Comparison of ENCODE assay signal across 1 cellular context in the genomic region with DNA sequence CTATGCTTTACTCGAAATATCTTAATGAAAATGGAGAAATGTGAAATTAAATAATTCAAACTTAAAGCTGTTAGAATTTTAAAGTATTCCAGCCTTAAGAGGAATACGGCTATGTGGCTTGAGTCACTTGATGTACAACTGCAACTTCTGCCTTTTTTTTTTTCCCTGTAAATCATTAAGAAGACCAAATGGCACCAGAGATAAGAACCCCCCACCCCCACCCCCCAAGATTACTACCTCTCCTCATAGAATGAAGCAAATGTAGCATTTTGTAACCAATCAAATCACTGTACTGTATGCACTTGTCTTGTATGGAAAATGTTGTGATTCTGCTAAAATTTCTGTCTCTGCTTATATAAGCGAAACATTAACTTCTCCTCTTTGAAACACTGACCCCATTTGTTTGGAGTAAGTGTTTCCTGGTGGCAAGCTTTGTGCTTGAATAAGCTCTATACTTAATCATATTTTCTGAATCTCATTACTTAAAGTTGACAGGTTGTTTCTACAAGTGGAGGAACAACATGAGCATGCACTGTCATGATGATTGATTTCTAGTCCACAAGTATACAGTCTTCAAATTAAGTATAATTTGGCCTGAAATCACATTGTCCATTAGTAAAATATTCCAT.
TF ChIP-seq lines count a peak whose summit lies in the region.

No MANE protein-coding gene starts in this region.

TF ChIP-seq in K562, 482 proteins besides CTCF, POLR2A, EP300 and RAD21 (continued from another document and continues in another):
- TF ChIP-seq ESRRB (CRISPR knock-in tag; IDR thresholded peaks at IDR 0.05; ENCODE audit: borderline replicate concordance), result no peak
- TF ChIP-seq BRD9 (IDR thresholded peaks at IDR 0.05; ENCODE audit: low read depth, partially characterized antibody), result no peak
- no peak for TF ChIP-seq ZNF76 (CRISPR knock-in tag; IDR thresholded peaks at IDR 0.05; ENCODE audit: borderline replicate concordance)
- TF ChIP-seq ETV1 (tag; conservative IDR thresholded peaks at IDR 0.05; ENCODE audit: low read depth), result no peak; the same call in 1 of the 2 replicates
- no peak for TF ChIP-seq ZNF551 (CRISPR knock-in tag; IDR thresholded peaks at IDR 0.05)
- TF ChIP-seq MTA1 (IDR thresholded peaks at IDR 0.05; ENCODE audit: borderline replicate concordance), result peak; percentile 31; the same call in 1 of the 2 replicates
- no peak for TF ChIP-seq E2F3 (CRISPR knock-in tag; IDR thresholded peaks at IDR 0.05)
- no peak for TF ChIP-seq ILF3 (IDR thresholded peaks at IDR 0.05; ENCODE audit: borderline replicate concordance)
- TF ChIP-seq OTX1 (CRISPR knock-in tag; IDR thresholded peaks at IDR 0.05), result no peak
- TF ChIP-seq, protein P1, sequence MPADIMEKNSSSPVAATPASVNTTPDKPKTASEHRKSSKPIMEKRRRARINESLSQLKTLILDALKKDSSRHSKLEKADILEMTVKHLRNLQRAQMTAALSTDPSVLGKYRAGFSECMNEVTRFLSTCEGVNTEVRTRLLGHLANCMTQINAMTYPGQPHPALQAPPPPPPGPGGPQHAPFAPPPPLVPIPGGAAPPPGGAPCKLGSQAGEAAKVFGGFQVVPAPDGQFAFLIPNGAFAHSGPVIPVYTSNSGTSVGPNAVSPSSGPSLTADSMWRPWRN (IDR thresholded peaks at IDR 0.05; ENCODE audit: low read depth), result no peak
- no peak for TF ChIP-seq PPARD (CRISPR knock-in tag; IDR thresholded peaks at IDR 0.05)
- no peak for TF ChIP-seq ZNF140 (CRISPR knock-in tag; IDR thresholded peaks at IDR 0.05)
- TF ChIP-seq, protein P2, sequence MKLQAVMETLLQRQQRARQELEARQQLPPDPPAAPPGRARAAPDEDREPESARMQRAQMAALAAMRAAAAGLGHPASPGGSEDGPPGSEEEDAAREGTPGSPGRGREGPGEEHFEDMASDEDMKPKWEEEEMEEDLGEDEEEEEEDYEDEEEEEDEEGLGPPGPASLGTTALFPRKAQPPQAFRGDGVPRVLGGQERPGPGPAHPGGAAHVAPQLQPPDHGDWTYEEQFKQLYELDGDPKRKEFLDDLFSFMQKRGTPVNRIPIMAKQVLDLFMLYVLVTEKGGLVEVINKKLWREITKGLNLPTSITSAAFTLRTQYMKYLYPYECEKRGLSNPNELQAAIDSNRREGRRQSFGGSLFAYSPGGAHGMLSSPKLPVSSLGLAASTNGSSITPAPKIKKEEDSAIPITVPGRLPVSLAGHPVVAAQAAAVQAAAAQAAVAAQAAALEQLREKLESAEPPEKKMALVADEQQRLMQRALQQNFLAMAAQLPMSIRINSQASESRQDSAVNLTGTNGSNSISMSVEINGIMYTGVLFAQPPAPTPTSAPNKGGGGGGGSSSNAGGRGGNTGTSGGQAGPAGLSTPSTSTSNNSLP (IDR thresholded peaks at IDR 0.05; ENCODE audit: borderline replicate concordance, low read depth, low read length), result peak; percentile 45; the same call in 1 of the 2 replicates
- TF ChIP-seq FOSL1 (tag; conservative IDR thresholded peaks at IDR 0.05), result 0 out of 2 replicates have a peak, but pooled peaks have one; percentile 27
- TF ChIP-seq NBN (IDR thresholded peaks at IDR 0.05; ENCODE audit: low read depth), result no peak; the same call in 1 of the 2 replicates
- no peak for TF ChIP-seq PTTG1 (tag; IDR thresholded peaks at IDR 0.05; ENCODE audit: low read depth)
- no peak for TF ChIP-seq ATF7 (IDR thresholded peaks at IDR 0.05)
- TF ChIP-seq NR2C2 (CRISPR knock-in tag; IDR thresholded peaks at IDR 0.05), result no peak
- no peak for TF ChIP-seq NR2C2 (tag; IDR thresholded peaks at IDR 0.05)
- TF ChIP-seq KDM5B (IDR thresholded peaks at IDR 0.05; ENCODE audit: insufficient replicate concordance, low read depth, low read length), result no peak
- TF ChIP-seq SNRNP70 (optimal IDR thresholded peaks at IDR 0.05; ENCODE audit: low read depth, low read length), result no peak
- TF ChIP-seq EZH2 (IDR thresholded peaks at IDR 0.05; ENCODE audit: borderline replicate concordance, low read depth, low read length), result no peak
- TF ChIP-seq HDAC1 (IDR thresholded peaks at IDR 0.05), result no peak
- no peak for TF ChIP-seq ZNF217 (CRISPR knock-in tag; IDR thresholded peaks at IDR 0.05)
- no peak for TF ChIP-seq ZNF146 (CRISPR knock-in tag; IDR thresholded peaks at IDR 0.05; ENCODE audit: unreplicated experiment)
- peak in 1 of 2 experiments; percentile 68; a peak in 2 of 4 replicates for TF ChIP-seq RCOR1 (IDR thresholded peaks at IDR 0.05; ENCODE audit: borderline replicate concordance in 1 of 2, low read depth in 2 of 2, low read length in 2 of 2)
- TF ChIP-seq STAT5A (IDR thresholded peaks at IDR 0.05; ENCODE audit: borderline replicate concordance, low read length), result peak; percentile 27; the same call in 1 of the 2 replicates
- no peak for TF ChIP-seq ZNF174 (CRISPR knock-in tag; IDR thresholded peaks at IDR 0.05)
- TF ChIP-seq ZNF121 (CRISPR knock-in tag; conservative IDR thresholded peaks at IDR 0.05), result no peak
- TF ChIP-seq ZSCAN29 (IDR thresholded peaks at IDR 0.05), result no peak
- no peak for TF ChIP-seq PRPF4 (IDR thresholded peaks at IDR 0.05; ENCODE audit: insufficient read depth, low read depth, low read length, poor library complexity, severe bottlenecking)
- TF ChIP-seq ZNF316 (IDR thresholded peaks at IDR 0.05), result peak; percentile 14; the same call in 1 of the 2 replicates
- TF ChIP-seq SAFB (IDR thresholded peaks at IDR 0.05; ENCODE audit: borderline replicate concordance, low read depth, low read length), result no peak
- TF ChIP-seq U2AF2 (optimal IDR thresholded peaks at IDR 0.05; ENCODE audit: low read depth, low read length), result no peak
- TF ChIP-seq NFXL1 (CRISPR knock-in tag; IDR thresholded peaks at IDR 0.05), result no peak
- no peak for TF ChIP-seq ZNF696 (CRISPR knock-in tag; conservative IDR thresholded peaks at IDR 0.05)
- TF ChIP-seq RFX7 (CRISPR knock-in tag; IDR thresholded peaks at IDR 0.05), result no peak
- TF ChIP-seq, protein P3, sequence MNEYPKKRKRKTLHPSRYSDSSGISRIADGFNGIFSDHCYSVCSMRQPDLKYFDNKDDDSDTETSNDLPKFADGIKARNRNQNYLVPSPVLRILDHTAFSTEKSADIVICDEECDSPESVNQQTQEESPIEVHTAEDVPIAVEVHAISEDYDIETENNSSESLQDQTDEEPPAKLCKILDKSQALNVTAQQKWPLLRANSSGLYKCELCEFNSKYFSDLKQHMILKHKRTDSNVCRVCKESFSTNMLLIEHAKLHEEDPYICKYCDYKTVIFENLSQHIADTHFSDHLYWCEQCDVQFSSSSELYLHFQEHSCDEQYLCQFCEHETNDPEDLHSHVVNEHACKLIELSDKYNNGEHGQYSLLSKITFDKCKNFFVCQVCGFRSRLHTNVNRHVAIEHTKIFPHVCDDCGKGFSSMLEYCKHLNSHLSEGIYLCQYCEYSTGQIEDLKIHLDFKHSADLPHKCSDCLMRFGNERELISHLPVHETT (CRISPR knock-in tag; conservative IDR thresholded peaks at IDR 0.05 in 1 of 2, IDR thresholded peaks at IDR 0.05 in 1 of 2), result no peak
- TF ChIP-seq NELFE (IDR thresholded peaks at IDR 0.05; ENCODE audit: insufficient read depth, insufficient read length), result no peak
- TF ChIP-seq KDM1A (IDR thresholded peaks at IDR 0.05), result peak in 1 of 2 experiments; percentile 41; a peak in 1 of 4 replicates
- TF ChIP-seq, protein P4, sequence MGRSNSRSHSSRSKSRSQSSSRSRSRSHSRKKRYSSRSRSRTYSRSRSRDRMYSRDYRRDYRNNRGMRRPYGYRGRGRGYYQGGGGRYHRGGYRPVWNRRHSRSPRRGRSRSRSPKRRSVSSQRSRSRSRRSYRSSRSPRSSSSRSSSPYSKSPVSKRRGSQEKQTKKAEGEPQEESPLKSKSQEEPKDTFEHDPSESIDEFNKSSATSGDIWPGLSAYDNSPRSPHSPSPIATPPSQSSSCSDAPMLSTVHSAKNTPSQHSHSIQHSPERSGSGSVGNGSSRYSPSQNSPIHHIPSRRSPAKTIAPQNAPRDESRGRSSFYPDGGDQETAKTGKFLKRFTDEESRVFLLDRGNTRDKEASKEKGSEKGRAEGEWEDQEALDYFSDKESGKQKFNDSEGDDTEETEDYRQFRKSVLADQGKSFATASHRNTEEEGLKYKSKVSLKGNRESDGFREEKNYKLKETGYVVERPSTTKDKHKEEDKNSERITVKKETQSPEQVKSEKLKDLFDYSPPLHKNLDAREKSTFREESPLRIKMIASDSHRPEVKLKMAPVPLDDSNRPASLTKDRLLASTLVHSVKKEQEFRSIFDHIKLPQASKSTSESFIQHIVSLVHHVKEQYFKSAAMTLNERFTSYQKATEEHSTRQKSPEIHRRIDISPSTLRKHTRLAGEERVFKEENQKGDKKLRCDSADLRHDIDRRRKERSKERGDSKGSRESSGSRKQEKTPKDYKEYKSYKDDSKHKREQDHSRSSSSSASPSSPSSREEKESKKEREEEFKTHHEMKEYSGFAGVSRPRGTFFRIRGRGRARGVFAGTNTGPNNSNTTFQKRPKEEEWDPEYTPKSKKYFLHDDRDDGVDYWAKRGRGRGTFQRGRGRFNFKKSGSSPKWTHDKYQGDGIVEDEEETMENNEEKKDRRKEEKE (IDR thresholded peaks at IDR 0.05; ENCODE audit: borderline replicate concordance in 1 of 2, control insufficient read depth in 1 of 2, low read depth in 2 of 2, low read length in 1 of 2), result no peak
- TF ChIP-seq ZNF668 (CRISPR knock-in tag; IDR thresholded peaks at IDR 0.05), result peak; percentile 43; the same call in 1 of the 2 replicates
- no peak for TF ChIP-seq RFX5 (IDR thresholded peaks at IDR 0.05; ENCODE audit: low read depth, low read length)
- TF ChIP-seq, protein P5, sequence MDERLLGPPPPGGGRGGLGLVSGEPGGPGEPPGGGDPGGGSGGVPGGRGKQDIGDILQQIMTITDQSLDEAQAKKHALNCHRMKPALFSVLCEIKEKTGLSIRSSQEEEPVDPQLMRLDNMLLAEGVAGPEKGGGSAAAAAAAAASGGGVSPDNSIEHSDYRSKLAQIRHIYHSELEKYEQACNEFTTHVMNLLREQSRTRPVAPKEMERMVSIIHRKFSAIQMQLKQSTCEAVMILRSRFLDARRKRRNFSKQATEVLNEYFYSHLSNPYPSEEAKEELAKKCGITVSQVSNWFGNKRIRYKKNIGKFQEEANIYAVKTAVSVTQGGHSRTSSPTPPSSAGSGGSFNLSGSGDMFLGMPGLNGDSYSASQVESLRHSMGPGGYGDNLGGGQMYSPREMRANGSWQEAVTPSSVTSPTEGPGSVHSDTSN (CRISPR knock-in tag; IDR thresholded peaks at IDR 0.05; ENCODE audit: low read depth), result peak; percentile 63
- TF ChIP-seq, protein P5 (tag; conservative IDR thresholded peaks at IDR 0.05; ENCODE audit: low read depth), result peak; percentile 97
- TF ChIP-seq NFATC3 (IDR thresholded peaks at IDR 0.05), result no peak
- peak; percentile 96 for TF ChIP-seq ZNF384 (IDR thresholded peaks at IDR 0.05; ENCODE audit: low read depth, low read length)
- TF ChIP-seq ZNF282 (CRISPR knock-in tag; IDR thresholded peaks at IDR 0.05), result no peak
- no peak for TF ChIP-seq ZNF408 (CRISPR knock-in tag; IDR thresholded peaks at IDR 0.05; ENCODE audit: low read depth)
- TF ChIP-seq TOE1 (IDR thresholded peaks at IDR 0.05; ENCODE audit: borderline replicate concordance), result no peak
- no peak for TF ChIP-seq TOE1 (CRISPR knock-in tag; IDR thresholded peaks at IDR 0.05; ENCODE audit: borderline replicate concordance, low read depth)
- no peak for TF ChIP-seq XRCC4 (IDR thresholded peaks at IDR 0.05; ENCODE audit: extremely low read depth, insufficient read depth, insufficient read length)
- TF ChIP-seq CHD4 (IDR thresholded peaks at IDR 0.05; ENCODE audit: insufficient read depth, insufficient replicate concordance, low read depth, low read length, poor library complexity, severe bottlenecking), result no peak
- no peak for TF ChIP-seq ZNF197 (CRISPR knock-in tag; IDR thresholded peaks at IDR 0.05; ENCODE audit: low read depth)
- TF ChIP-seq SOX6 (IDR thresholded peaks at IDR 0.05), result peak; percentile 59; the same call in 1 of the 2 replicates
- TF ChIP-seq ZNF212 (CRISPR knock-in tag; IDR thresholded peaks at IDR 0.05), result no peak
- no peak for TF ChIP-seq GABPB1 (CRISPR knock-in tag; IDR thresholded peaks at IDR 0.05)
- no peak for TF ChIP-seq ZSCAN32 (CRISPR knock-in tag; IDR thresholded peaks at IDR 0.05)
- TF ChIP-seq SLC30A9 (CRISPR knock-in tag; IDR thresholded peaks at IDR 0.05), result no peak
- TF ChIP-seq EP400 (IDR thresholded peaks at IDR 0.05), result no peak
- no peak for TF ChIP-seq PYGO2 (tag; IDR thresholded peaks at IDR 0.05)
- no peak for TF ChIP-seq ZNF143 (CRISPR knock-in tag; IDR thresholded peaks at IDR 0.05)
- no peak for TF ChIP-seq FOXA1 (IDR thresholded peaks at IDR 0.05; ENCODE audit: borderline replicate concordance)
- TF ChIP-seq ELF2 (CRISPR knock-in tag; IDR thresholded peaks at IDR 0.05), result no peak
- peak; percentile 22; the same call in 1 of the 2 replicates for TF ChIP-seq ELF1 (tag; IDR thresholded peaks at IDR 0.05)
- TF ChIP-seq JUND (IDR thresholded peaks at IDR 0.05; ENCODE audit: borderline replicate concordance, low read depth, low read length), result no peak
- no peak; the same call in 2 of the 3 replicates for TF ChIP-seq JUND (tag; IDR thresholded peaks at IDR 0.05; ENCODE audit: borderline replicate concordance, low read depth, low read length)
- TF ChIP-seq, protein P6, sequence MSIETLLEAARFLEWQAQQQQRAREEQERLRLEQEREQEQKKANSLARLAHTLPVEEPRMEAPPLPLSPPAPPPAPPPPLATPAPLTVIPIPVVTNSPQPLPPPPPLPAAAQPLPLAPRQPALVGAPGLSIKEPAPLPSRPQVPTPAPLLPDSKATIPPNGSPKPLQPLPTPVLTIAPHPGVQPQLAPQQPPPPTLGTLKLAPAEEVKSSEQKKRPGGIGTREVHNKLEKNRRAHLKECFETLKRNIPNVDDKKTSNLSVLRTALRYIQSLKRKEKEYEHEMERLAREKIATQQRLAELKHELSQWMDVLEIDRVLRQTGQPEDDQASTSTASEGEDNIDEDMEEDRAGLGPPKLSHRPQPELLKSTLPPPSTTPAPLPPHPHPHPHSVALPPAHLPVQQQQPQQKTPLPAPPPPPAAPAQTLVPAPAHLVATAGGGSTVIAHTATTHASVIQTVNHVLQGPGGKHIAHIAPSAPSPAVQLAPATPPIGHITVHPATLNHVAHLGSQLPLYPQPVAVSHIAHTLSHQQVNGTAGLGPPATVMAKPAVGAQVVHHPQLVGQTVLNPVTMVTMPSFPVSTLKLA (conservative IDR thresholded peaks at IDR 0.05), result no peak
- TF ChIP-seq CHD1 (IDR thresholded peaks at IDR 0.05; ENCODE audit: low read length), result no peak
- TF ChIP-seq TFAM (CRISPR knock-in tag; conservative IDR thresholded peaks at IDR 0.05), result no peak
- no peak for TF ChIP-seq EHMT2 (IDR thresholded peaks at IDR 0.05)
- peak; percentile 29 for TF ChIP-seq CCNT2 (IDR thresholded peaks at IDR 0.05; ENCODE audit: borderline replicate concordance, extremely low read depth, insufficient read length, low read depth, low read length)
- TF ChIP-seq ZNF263 (CRISPR knock-in tag; IDR thresholded peaks at IDR 0.05; ENCODE audit: borderline replicate concordance), result no peak
- peak in 1 of 2 experiments; percentile 36; a peak in 1 of 4 replicates for TF ChIP-seq TRIM24 (IDR thresholded peaks at IDR 0.05)
